In the genomic region with DNA sequence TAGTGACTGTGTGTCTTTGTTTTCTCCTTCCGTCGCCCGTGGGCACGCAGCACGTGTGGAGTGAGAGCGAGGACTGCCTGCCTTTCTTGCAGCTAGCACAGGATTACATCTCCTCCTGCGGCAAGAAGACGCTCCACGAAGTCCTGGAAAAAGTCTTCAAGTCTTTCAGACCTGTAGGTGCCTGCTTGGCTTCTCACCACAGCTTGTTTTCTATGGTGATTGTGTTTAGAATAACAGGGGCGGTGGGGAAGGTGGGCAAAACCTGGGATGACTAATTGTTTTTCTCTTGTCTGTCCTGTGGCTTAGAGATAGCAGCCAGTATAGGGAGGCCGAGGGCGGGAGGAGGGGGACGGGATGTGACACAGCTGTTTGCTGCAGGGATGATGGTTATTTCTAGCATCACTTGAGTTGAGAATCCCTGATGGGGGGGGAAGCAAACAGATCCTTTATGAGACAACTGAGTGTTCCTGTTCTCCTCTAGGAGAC, we compare ENCODE assay signal across 10 cellular contexts.
DNase-seq lines count a peak whose midpoint lies in the region.
"Had no signal": no experiment of that assay in that cellular context is flagged by ENCODE, and none has a peak within 500 bp of the region (broad histone marks: within the 10 kb centered on the region; RNA-seq: fewer than 3 reads in every experiment).

No MANE protein-coding gene starts in this region.

- peaks cover 3% of the 10 kb centered on the region for H3K4me1 ChIP-seq in HUES48 (ENCODE audit: control insufficient read depth, insufficient read depth, low read length)

- H3K9ac ChIP-seq in HUES48 (ENCODE audit: low read depth, low read length) = no peak overlapping the region

- no peaks in the 10 kb centered on the region for H3K27me3 ChIP-seq in HUES48 (ENCODE audit: control insufficient read depth, insufficient read depth, low read length)
- H3K27me3 ChIP-seq: Peyer's patch had no signal

- peaks cover 2% of the 10 kb centered on the region; the same call in 1 of the 2 replicates for H3K36me3 ChIP-seq in HUES48 (ENCODE audit: control insufficient read depth, insufficient read depth, low read length)
- H3K36me3 ChIP-seq: Peyer's patch had no signal

- no peak overlapping the region for H3K4me3 ChIP-seq in HUES48 (ENCODE audit: low read depth, low read length)
- H3K4me3 ChIP-seq: Peyer's patch had no signal

- no peaks in the 10 kb centered on the region for H3K9me3 ChIP-seq in HUES48 (ENCODE audit: control insufficient read depth, insufficient read depth, low read length)
- H3K9me3 ChIP-seq: Caco-2, Peyer's patch had no signal

- H3K27ac ChIP-seq in HUES48 (ENCODE audit: low read depth, low read length) = peak overlapping the region; percentile 77
- H3K27ac ChIP-seq: Peyer's patch had no signal

- DNase-seq in CMK (ENCODE audit: low read depth) (peak; percentile 64), UCSD-AML1 (lab: John Stamatoyannopoulos, UW; ENCODE audit: unreplicated experiment) (peak; percentile 12), iPS-NIHi7 (ENCODE audit: extremely low spot score) (peak; percentile 47), NCI-H774 (lab: John Stamatoyannopoulos, UW) (no peak), COLO829 (ENCODE audit: low spot score) (no peak), dedifferentiated amniotic fluid mesenchymal stem cell (ENCODE audit: extremely low spot score) (no peak), NAMALWA (ENCODE audit: low spot score) (no peak)
- DNase-seq: Caco-2, Peyer's patch had no signal

Comparison
In these comparisons a context has a peak if more than half of its experiments do, and no peak if none do; other contexts are left out.
1. DNase-seq: peak in CMK (single experiment), UCSD-AML1 (single experiment) and iPS-NIHi7 (single experiment); none in NCI-H774 (single experiment), COLO829 (single experiment), dedifferentiated amniotic fluid mesenchymal stem cell (single experiment) and NAMALWA (single experiment).